In the genomic region with DNA sequence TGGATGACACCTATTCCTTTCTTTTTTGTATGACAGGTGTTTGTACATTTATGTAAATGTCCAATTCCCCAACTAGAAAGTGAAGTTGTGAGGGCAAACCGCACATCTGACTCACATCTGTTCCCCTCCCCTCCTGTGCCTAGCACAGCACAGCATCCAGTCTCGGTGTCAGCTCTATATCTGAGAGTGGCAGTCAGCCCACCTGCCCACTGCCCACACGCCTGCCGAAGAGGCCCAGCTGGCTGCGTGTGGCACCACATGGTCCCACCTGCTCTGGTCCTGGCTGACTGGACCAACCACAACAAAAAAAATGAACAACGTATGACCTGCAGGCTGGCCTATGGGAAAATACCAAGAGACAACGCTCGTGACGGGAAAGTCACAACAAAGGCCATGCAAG, we compare ENCODE assay signal across 8 cellular contexts.
DNase-seq lines count a peak whose midpoint lies in the region; ATAC-seq and TF ChIP-seq lines count a peak whose summit lies in the region.

No MANE protein-coding gene starts in this region.

- peak overlapping the region; percentile 78 for H3K14ac ChIP-seq in neuronal stem cell (ENCODE audit: low read length)

- peak overlapping the region; percentile 15 for H2BK5ac ChIP-seq in neuronal stem cell (ENCODE audit: low read length)

- H3K4ac ChIP-seq in neuronal stem cell (ENCODE audit: low read length): no peak overlapping the region

- peak; percentile 94 for ATAC-seq in GM18867 (IDR thresholded peaks at IDR 0.05; ENCODE audit: unreplicated experiment)
- ATAC-seq in GM21529 (IDR thresholded peaks at IDR 0.05; ENCODE audit: unreplicated experiment): peak; percentile 94
- ATAC-seq in HG03558 (IDR thresholded peaks at IDR 0.05; ENCODE audit: extremely low read depth, unreplicated experiment): peak; percentile 81

- H2BK12ac ChIP-seq in neuronal stem cell (ENCODE audit: low read length): no peak overlapping the region

- TF ChIP-seq POLR2A in prostate gland (IDR thresholded peaks at IDR 0.05): no peak

- H3K4me3 ChIP-seq in neuronal stem cell (ENCODE audit: low read length in 2 of 2) (no peak overlapping the region), prostate gland (no peak overlapping the region)

- no peak overlapping the region for H3K9ac ChIP-seq in neuronal stem cell (ENCODE audit: low read depth, low read length, poor library complexity)

- DNase-seq in neuronal stem cell (ENCODE audit: low spot score) (no peak), NCI-H2029 treated with DMSO at 0.1 percent for 48 hours (lab: John Stamatoyannopoulos, UW) (no peak), prostate gland (ENCODE audit: low spot score) (no peak), ACHN (no peak), HuH-7.5 (ENCODE audit: low spot score) (no peak)

- intact Hi-C loops in prostate gland (cut with DNase I): loop anchor here (5.0 to 10.0 kb wide), 2 partner anchors 34 to 53 kb away; no protein-coding TSS in a partner anchor

- no peak overlapping the region for H3K4me2 ChIP-seq in neuronal stem cell (ENCODE audit: insufficient read depth, low read length, poor library complexity, severe bottlenecking)

- peak overlapping the region; percentile 30 for H3K18ac ChIP-seq in neuronal stem cell (ENCODE audit: low read length)

- H3K27ac ChIP-seq in neuronal stem cell (replicated peaks; ENCODE audit: low read length): no peak overlapping the region
- no peak overlapping the region for H3K27ac ChIP-seq in prostate gland

- no peak overlapping the region for H2BK120ac ChIP-seq in neuronal stem cell (ENCODE audit: low read depth, low read length)

- in situ Hi-C loops in ACHN (cut with HindIII; ENCODE audit: low pct_ligation_motif_present, low pct_unique_long_range_greater_than_20kb, low sequenced_read_pairs): no loop called here

- H3K9me3 ChIP-seq in neuronal stem cell (replicated peaks in 1 of 2; ENCODE audit: control insufficient read depth in 2 of 2, insufficient read depth in 1 of 2, low read depth in 1 of 2, low read length in 2 of 2) (peaks cover 5 to 11% of the 10 kb centered on the region in 2 donors), prostate gland (no peaks in the 10 kb centered on the region)

- no peak overlapping the region for H4K8ac ChIP-seq in neuronal stem cell (ENCODE audit: low read depth, low read length)

- H3K36me3 ChIP-seq in neuronal stem cell (replicated peaks in 1 of 2; ENCODE audit: control insufficient read depth in 2 of 2, insufficient read depth in 2 of 2, low read length in 2 of 2): no peaks in the 10 kb centered on the region
- no peaks in the 10 kb centered on the region for H3K36me3 ChIP-seq in prostate gland

- peaks cover 12% of the 10 kb centered on the region for H3K79me1 ChIP-seq in neuronal stem cell (ENCODE audit: low read depth, low read length)

- TF ChIP-seq CTCF in prostate gland (IDR thresholded peaks at IDR 0.05): no peak

- no peak overlapping the region for H2AFZ ChIP-seq in neuronal stem cell (ENCODE audit: low read length)

- no peak overlapping the region for H3K23ac ChIP-seq in neuronal stem cell (ENCODE audit: low read depth, low read length, poor library complexity)

- H3K4me1 ChIP-seq in neuronal stem cell (ENCODE audit: control insufficient read depth in 2 of 2, insufficient read depth in 1 of 2, low read depth in 1 of 2, low read length in 2 of 2) (peaks cover 21 to 30% of the 10 kb centered on the region in 2 donors), prostate gland (replicated peaks) (peaks cover 11% of the 10 kb centered on the region)

- WGBS in neuronal stem cell (ENCODE audit: extremely low coverage in 2 of 2, insufficient read length in 2 of 2, insufficient replicate concordance in 1 of 2), 2 donors: no CpG with 5 or more reads among the region's 9 CpGs
- WGBS in prostate gland: 82% methylated on average over 9 of the region's 9 CpGs

- no peak overlapping the region for H2BK15ac ChIP-seq in neuronal stem cell (ENCODE audit: low read length)

- no peak overlapping the region for H2AK5ac ChIP-seq in neuronal stem cell (ENCODE audit: low read depth, low read length)

- H3K27me3 ChIP-seq in neuronal stem cell (ENCODE audit: control insufficient read depth in 3 of 3, insufficient read depth in 3 of 3, low read depth in 1 of 3, low read length in 3 of 3): no peaks in the 10 kb centered on the region
- H3K27me3 ChIP-seq in prostate gland (replicated peaks; ENCODE audit: insufficient read depth): no peaks in the 10 kb centered on the region

- no peak overlapping the region for H4K91ac ChIP-seq in neuronal stem cell (ENCODE audit: low read depth, low read length, poor library complexity)
